In the genomic region with DNA sequence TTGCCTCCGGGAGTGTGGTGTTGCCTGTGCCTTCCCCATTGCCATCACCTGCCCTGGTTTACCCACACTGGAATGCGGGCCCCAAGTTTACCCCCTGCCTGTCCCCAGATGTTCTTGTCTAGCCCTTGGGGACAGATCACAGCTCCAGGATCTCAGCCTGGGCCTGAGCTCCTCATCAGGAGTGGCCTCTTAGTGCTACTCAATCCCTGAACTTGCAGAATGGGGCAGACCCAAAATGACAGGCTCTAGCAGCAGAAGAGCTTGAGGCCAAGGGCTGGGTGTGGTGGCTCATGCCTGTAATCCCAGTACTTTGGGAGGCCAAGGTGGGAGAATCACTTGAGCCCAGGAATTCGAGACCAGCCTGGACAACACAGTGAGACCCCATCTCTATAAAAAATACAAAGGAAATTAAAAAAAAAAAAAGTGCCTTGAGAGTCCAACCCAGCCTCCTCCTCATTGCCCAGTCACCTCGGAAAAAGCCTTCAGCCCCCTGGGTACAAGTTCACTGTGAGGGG, we compare ENCODE assay signal across 22 cellular contexts. TPM values are rescaled to one million over a fixed set of nuclear protein-coding genes. Genes with fewer than 3 reads are reported as not detected.
DNase-seq lines count a peak whose midpoint lies in the region; ATAC-seq, FAIRE-seq and TF ChIP-seq lines count a peak whose summit lies in the region.
"Had no signal": no experiment of that assay in that cellular context is flagged by ENCODE, and none has a peak within 500 bp of the region (broad histone marks: within the 10 kb centered on the region; RNA-seq: fewer than 3 reads in every experiment).

No MANE protein-coding gene starts in this region.

- intact Hi-C loops in kidney (cut with DNase I) (no loop called here), stomach (cut with DNase I; ENCODE audit: low total_unique reads) (no loop called here)

- no peak overlapping the region for H3K9ac ChIP-seq in kidney (ENCODE audit: low read length in 2 of 2)

- no peak for FAIRE-seq in kidney (lab: Jason Lieb, UNC)

- DNase-seq in activated naive CD8-positive, alpha-beta T cell treated with anti-CD3 and anti-CD28 coated beads, Interleukin-2, amount 10 ng/mL, durations not matched to agents 7 days and 5 days, result no peak
- DNase-seq in activated naive CD8-positive, alpha-beta T cell treated with anti-CD3 and anti-CD28 coated beads, Interleukin-2, amount 50 U/mL, for 24 hours, result no peak
- DNase-seq in kidney, result peak; percentile 39
- DNase-seq in stomach, result no peak
- DNase-seq in BE2C, result no peak
- no peak for DNase-seq in KBM-7
- DNase-seq in activated CD4-positive, CD25-positive, alpha-beta regulatory T cell treated with anti-CD3 and anti-CD28 coated beads, Interleukin-2, amount 50 U/mL, for 72 hours, result no peak
- DNase-seq: Calu3, cortex of kidney, endodermal cell, GOT3, NCI-H1436 had no signal

- H3K4me3 ChIP-seq in WI38 (ENCODE audit: low read depth, low read length) (peak overlapping the region; percentile 91), kidney (ENCODE audit: low read length in 2 of 2) (no peak overlapping the region), stomach (no peak overlapping the region), BE2C (ENCODE audit: low read depth, low read length) (no peak overlapping the region; the same call in 1 of the 2 replicates)
- H3K4me3 ChIP-seq: Peyer's patch, SK-N-MC had no signal

- 81 to 93% (median 86%) methylated on average over 4 of the region's 4 CpGs for WGBS in stomach, 5 donors

- peaks cover 5% of the 10 kb centered on the region for H3K36me3 Mint-ChIP-seq in activated naive CD8-positive, alpha-beta T cell treated with anti-CD3 and anti-CD28 coated beads, Interleukin-2, amount 10 ng/mL, durations not matched to agents 7 days and 5 days
- H3K36me3 Mint-ChIP-seq in activated naive CD8-positive, alpha-beta T cell treated with anti-CD3 and anti-CD28 coated beads, Interleukin-2, amount 50 U/mL, for 24 hours (ENCODE audit: low read depth), result peaks cover 28% of the 10 kb centered on the region
- H3K36me3 Mint-ChIP-seq: type B pancreatic cell had no signal

- ATAC-seq in activated naive CD8-positive, alpha-beta T cell treated with anti-CD3 and anti-CD28 coated beads, Interleukin-2, amount 10 ng/mL, durations not matched to agents 7 days and 5 days (ENCODE audit: low read depth), result no peak
- no peak for ATAC-seq in activated naive CD8-positive, alpha-beta T cell treated with anti-CD3 and anti-CD28 coated beads, Interleukin-2, amount 50 U/mL, for 24 hours

- no peak overlapping the region for H3K27ac ChIP-seq in kidney (ENCODE audit: low read depth in 2 of 2, low read length in 2 of 2)
- peak overlapping the region in 3 of 5 donors; percentile 56 to 70 (median 62) for H3K27ac ChIP-seq in stomach
- H3K27ac ChIP-seq: VCaP had no signal

- no peak for TF ChIP-seq POLR2A in stomach (IDR thresholded peaks at IDR 0.05)

- H3K27me3 ChIP-seq in stomach, result no peaks in the 10 kb centered on the region
- H3K27me3 ChIP-seq in BE2C, result no peaks in the 10 kb centered on the region
- H3K27me3 ChIP-seq: Peyer's patch had no signal

- H3K27ac Mint-ChIP-seq in activated naive CD8-positive, alpha-beta T cell treated with anti-CD3 and anti-CD28 coated beads, Interleukin-2, amount 10 ng/mL, durations not matched to agents 7 days and 5 days, result peak overlapping the region; percentile 1
- H3K27ac Mint-ChIP-seq in activated naive CD8-positive, alpha-beta T cell treated with anti-CD3 and anti-CD28 coated beads, Interleukin-2, amount 50 U/mL, for 24 hours, result no peak overlapping the region

- H3K4me3 Mint-ChIP-seq in activated naive CD8-positive, alpha-beta T cell treated with anti-CD3 and anti-CD28 coated beads, Interleukin-2, amount 10 ng/mL, durations not matched to agents 7 days and 5 days, result no peak overlapping the region
- H3K4me3 Mint-ChIP-seq in activated naive CD8-positive, alpha-beta T cell treated with anti-CD3 and anti-CD28 coated beads, Interleukin-2, amount 50 U/mL, for 24 hours, result no peak overlapping the region
- H3K4me3 Mint-ChIP-seq: endodermal cell had no signal

- no peaks in the 10 kb centered on the region for H3K27me3 Mint-ChIP-seq in activated naive CD8-positive, alpha-beta T cell treated with anti-CD3 and anti-CD28 coated beads, Interleukin-2, amount 10 ng/mL, durations not matched to agents 7 days and 5 days
- H3K27me3 Mint-ChIP-seq in activated naive CD8-positive, alpha-beta T cell treated with anti-CD3 and anti-CD28 coated beads, Interleukin-2, amount 50 U/mL, for 24 hours, result no peaks in the 10 kb centered on the region
- H3K27me3 Mint-ChIP-seq: stimulated activated naive CD8-positive, alpha-beta T cell treated with anti-CD3 and anti-CD28 coated beads, Interleukin-15, Interleukin-2, amounts not matched to agents 100 ng/mL and 50 ng/mL, for 24 hours had no signal

- TF ChIP-seq CTCF in WI38 (IDR thresholded peaks at IDR 0.05; ENCODE audit: low read depth, low read length) (no peak), kidney (IDR thresholded peaks at IDR 0.05; ENCODE audit: borderline replicate concordance, extremely low read depth, insufficient read depth) (no peak), stomach (IDR thresholded peaks at IDR 0.05) (no peak), BE2C (IDR thresholded peaks at IDR 0.05; ENCODE audit: low read depth, low read length) (no peak)

- H3K36me3 ChIP-seq in kidney (ENCODE audit: control insufficient read depth in 1 of 2, insufficient read depth in 2 of 2, low read length in 2 of 2) (no peaks in the 10 kb centered on the region), stomach (no peaks in the 10 kb centered on the region), BE2C (no peaks in the 10 kb centered on the region)
- H3K36me3 ChIP-seq: Peyer's patch had no signal

- POLR2A ChIA-PET in activated naive CD8-positive, alpha-beta T cell treated with anti-CD3 and anti-CD28 coated beads, Interleukin-2, amount 10 ng/mL, durations not matched to agents 7 days and 5 days (lab: Charles Lee), result no interaction called here

- H3K4me1 ChIP-seq in kidney (ENCODE audit: control insufficient read depth in 1 of 2, insufficient read depth in 1 of 2, low read depth in 1 of 2, low read length in 2 of 2), result peaks cover 4 to 13% of the 10 kb centered on the region in 2 donors
- H3K4me1 ChIP-seq in stomach, result peaks cover 24 to 53% (median 42%) of the 10 kb centered on the region in 4 donors
- peaks cover 10% of the 10 kb centered on the region for H3K4me1 ChIP-seq in BE2C

- no peak for TF ChIP-seq EP300 in stomach (IDR thresholded peaks at IDR 0.05)

- peaks cover 28% of the 10 kb centered on the region for H3K4me1 Mint-ChIP-seq in activated naive CD8-positive, alpha-beta T cell treated with anti-CD3 and anti-CD28 coated beads, Interleukin-2, amount 10 ng/mL, durations not matched to agents 7 days and 5 days
- H3K4me1 Mint-ChIP-seq in activated naive CD8-positive, alpha-beta T cell treated with anti-CD3 and anti-CD28 coated beads, Interleukin-2, amount 50 U/mL, for 24 hours, result peaks cover 40% of the 10 kb centered on the region

- H3K9me3 ChIP-seq in kidney (ENCODE audit: control insufficient read depth in 1 of 2, low read length in 2 of 2) (no peaks in the 10 kb centered on the region), stomach (no peaks in the 10 kb centered on the region), BE2C (no peaks in the 10 kb centered on the region)
- H3K9me3 ChIP-seq: Peyer's patch had no signal

- in situ Hi-C loops in KBM-7 (cut with MboI; ENCODE audit: low pct_unique_long_range_greater_than_20kb, low sequenced_read_pairs), result no loop called here

- no peaks in the 10 kb centered on the region for H3K9me3 Mint-ChIP-seq in activated naive CD8-positive, alpha-beta T cell treated with anti-CD3 and anti-CD28 coated beads, Interleukin-2, amount 10 ng/mL, durations not matched to agents 7 days and 5 days
- no peaks in the 10 kb centered on the region for H3K9me3 Mint-ChIP-seq in activated naive CD8-positive, alpha-beta T cell treated with anti-CD3 and anti-CD28 coated beads, Interleukin-2, amount 50 U/mL, for 24 hours
- H3K9me3 Mint-ChIP-seq: stimulated activated naive CD8-positive, alpha-beta T cell treated with anti-CD3 and anti-CD28 coated beads, Interleukin-15, Interleukin-2, amounts not matched to agents 100 ng/mL and 50 ng/mL, for 24 hours; type B pancreatic cell had no signal

RNA-seq across cellular contexts. Expression of a gene that starts 3.8 kb away (rescaled TPM):
- 10 to 100 TPM; 13.9 to 14.1 TPM for total RNA-seq in activated naive CD8-positive, alpha-beta T cell treated with anti-CD3 and anti-CD28 coated beads, Interleukin-2, amount 10 ng/mL, durations not matched to agents 7 days and 5 days
- 4.7 TPM for total RNA-seq in kidney
- 21.1 TPM for polyA plus RNA-seq in kidney (ENCODE audit: insufficient read depth, low read depth, low replicate concordance)
- 10 to 100 TPM in 1 of 5 donors, 1 to 10 TPM in 4; 1.3 to 17.1 (median 2.9) TPM for total RNA-seq in stomach
- 10 to 100 TPM in 2 of 3 donors, 1 to 10 TPM in 1; 5.7 to 61.6 (median 25.5) TPM for polyA plus RNA-seq in stomach
- 96.0 TPM for polyA plus RNA-seq in BE2C (2012; ENCODE audit: insufficient read depth, insufficient read length, low read depth)

RNA-seq across cellular contexts. Expression of a gene that starts 28.0 kb away (rescaled TPM):
- under 1 TPM in 1 of 2 experiments, not detected in 1; 0.11 TPM for total RNA-seq in activated naive CD8-positive, alpha-beta T cell treated with anti-CD3 and anti-CD28 coated beads, Interleukin-2, amount 10 ng/mL, durations not matched to agents 7 days and 5 days
- total RNA-seq in kidney (9.4 TPM), stomach (10 to 100 TPM in 1 of 5 donors, 1 to 10 TPM in 3, under 1 TPM in 1; 0.89 to 20.0 (median 3.3) TPM)
- polyA plus RNA-seq in kidney (ENCODE audit: insufficient read depth, low read depth, low replicate concordance) (5.8 TPM), stomach (1 to 10 TPM in 2 of 3 donors, under 1 TPM in 1; 0.56 to 2.2 (median 1.5) TPM)
- polyA plus RNA-seq in BE2C (2012; ENCODE audit: insufficient read depth, insufficient read length, low read depth), result 0.25 TPM
- total RNA-seq: A172; bronchial epithelial cell; Calu3; Daoy; T-helper 2 cell treated with Interferon-gamma antibody and Interleukin-4, amounts not matched to agents 100 ng/mL and 5 ng/mL, for 36 hours had no signal

Comparison
In these comparisons a context has a peak if more than half of its experiments do, and no peak if none do; other contexts are left out.
1. H3K27ac ChIP-seq: peak in stomach (3 of 5); none in kidney (0 of 2).